1 cellular context compared by ENCODE assay signal in the genomic region with DNA sequence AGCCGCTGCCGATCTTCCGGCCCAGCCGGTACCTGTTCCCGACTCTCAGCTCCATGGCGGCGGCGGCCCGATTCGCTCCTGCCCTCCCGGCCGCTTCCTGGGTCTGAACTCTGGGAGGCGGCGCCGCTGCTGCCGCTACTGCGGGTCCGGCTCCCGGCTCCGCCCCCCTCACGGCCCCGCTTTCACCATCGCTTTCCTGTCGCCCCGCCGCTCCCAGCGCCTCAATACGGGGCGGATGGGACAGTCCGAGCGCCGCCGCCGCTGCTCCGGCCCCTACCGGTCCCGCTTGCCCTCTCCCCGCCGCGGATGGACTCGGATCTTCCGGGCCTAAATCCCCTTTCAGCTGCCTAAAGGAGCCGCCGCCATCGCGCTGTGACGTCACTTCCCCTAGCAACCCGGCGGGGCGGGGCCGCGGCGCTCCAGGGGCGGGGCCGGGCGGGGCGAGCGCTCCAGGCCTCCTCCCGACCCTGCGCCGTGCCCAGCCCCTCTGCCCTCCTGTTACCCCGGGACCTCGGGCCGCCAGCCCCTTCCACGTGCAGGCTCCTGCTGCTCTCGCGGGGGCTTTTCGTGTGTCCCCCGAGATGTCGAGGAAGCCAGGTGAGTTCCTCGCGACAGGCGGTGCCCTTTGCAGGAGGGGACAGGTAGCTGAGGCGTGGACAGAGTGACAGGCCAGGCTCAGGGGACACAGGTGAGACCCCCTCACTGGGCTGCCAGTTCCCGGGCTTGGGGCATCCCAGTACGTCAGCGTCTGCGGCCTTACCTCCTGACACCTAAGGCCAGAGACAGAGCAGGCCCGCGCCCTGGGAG.
TF ChIP-seq lines count a peak whose summit lies in the region.

A gene (minus strand): TSS at position 374 of the 807 bp plus-strand sequence. CDS start 319 bp downstream, at position 55.

TF ChIP-seq in GM12878, 131 proteins besides CTCF, POLR2A, EP300 and RAD21 (continued from another document and continues in another):
- peak; percentile 90 for TF ChIP-seq CREB1 (IDR thresholded peaks at IDR 0.05; ENCODE audit: low read depth)
- peak; percentile 92 for TF ChIP-seq POLR2AphosphoS2 (IDR thresholded peaks at IDR 0.05; ENCODE audit: low read depth, low read length)
- TF ChIP-seq SP1 (IDR thresholded peaks at IDR 0.05; ENCODE audit: low read depth, low read length): no peak
- TF ChIP-seq, protein P1, sequence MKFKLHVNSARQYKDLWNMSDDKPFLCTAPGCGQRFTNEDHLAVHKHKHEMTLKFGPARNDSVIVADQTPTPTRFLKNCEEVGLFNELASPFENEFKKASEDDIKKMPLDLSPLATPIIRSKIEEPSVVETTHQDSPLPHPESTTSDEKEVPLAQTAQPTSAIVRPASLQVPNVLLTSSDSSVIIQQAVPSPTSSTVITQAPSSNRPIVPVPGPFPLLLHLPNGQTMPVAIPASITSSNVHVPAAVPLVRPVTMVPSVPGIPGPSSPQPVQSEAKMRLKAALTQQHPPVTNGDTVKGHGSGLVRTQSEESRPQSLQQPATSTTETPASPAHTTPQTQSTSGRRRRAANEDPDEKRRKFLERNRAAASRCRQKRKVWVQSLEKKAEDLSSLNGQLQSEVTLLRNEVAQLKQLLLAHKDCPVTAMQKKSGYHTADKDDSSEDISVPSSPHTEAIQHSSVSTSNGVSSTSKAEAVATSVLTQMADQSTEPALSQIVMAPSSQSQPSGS (IDR thresholded peaks at IDR 0.05; ENCODE audit: low read length): no peak
- TF ChIP-seq FOXM1 (IDR thresholded peaks at IDR 0.05; ENCODE audit: low read depth, low read length): no peak
- no peak for TF ChIP-seq ZNF384 (IDR thresholded peaks at IDR 0.05; ENCODE audit: borderline replicate concordance, low read depth, low read length)
- no peak for TF ChIP-seq MTA3 (IDR thresholded peaks at IDR 0.05; ENCODE audit: borderline replicate concordance, low read length)
- TF ChIP-seq ZNF217 (IDR thresholded peaks at IDR 0.05): no peak
- peak; percentile 83; the same call in 1 of the 2 replicates for TF ChIP-seq MXI1 (IDR thresholded peaks at IDR 0.05; ENCODE audit: low read depth, low read length)
- peak; percentile 86 for TF ChIP-seq TAF1 (IDR thresholded peaks at IDR 0.05; ENCODE audit: borderline replicate concordance, low read depth, low read length)
- TF ChIP-seq NR2F1 (conservative IDR thresholded peaks at IDR 0.05): peak; percentile 77
- peak; percentile 80; the same call in 1 of the 2 replicates for TF ChIP-seq RB1 (IDR thresholded peaks at IDR 0.05; ENCODE audit: borderline replicate concordance)
- no peak for TF ChIP-seq NFXL1 (IDR thresholded peaks at IDR 0.05; ENCODE audit: borderline replicate concordance)
- no peak for TF ChIP-seq KLF5 (IDR thresholded peaks at IDR 0.05; ENCODE audit: partially characterized antibody)
- TF ChIP-seq RCOR1 (conservative IDR thresholded peaks at IDR 0.05; ENCODE audit: low read depth, low read length): no peak
- TF ChIP-seq POU2F2 (IDR thresholded peaks at IDR 0.05; ENCODE audit: borderline replicate concordance, low read depth, low read length): no peak
- no peak for TF ChIP-seq SREBF1 (IDR thresholded peaks at IDR 0.05; ENCODE audit: low read length)
- TF ChIP-seq ESRRA (IDR thresholded peaks at IDR 0.05; ENCODE audit: low read length): no peak
- peak; percentile 42 for TF ChIP-seq MEF2B (IDR thresholded peaks at IDR 0.05; ENCODE audit: partially characterized antibody, poor library complexity, severe bottlenecking)
- peak; percentile 46; the same call in 1 of the 2 replicates for TF ChIP-seq ZNF207 (IDR thresholded peaks at IDR 0.05; ENCODE audit: borderline replicate concordance)
- TF ChIP-seq, protein P2, sequence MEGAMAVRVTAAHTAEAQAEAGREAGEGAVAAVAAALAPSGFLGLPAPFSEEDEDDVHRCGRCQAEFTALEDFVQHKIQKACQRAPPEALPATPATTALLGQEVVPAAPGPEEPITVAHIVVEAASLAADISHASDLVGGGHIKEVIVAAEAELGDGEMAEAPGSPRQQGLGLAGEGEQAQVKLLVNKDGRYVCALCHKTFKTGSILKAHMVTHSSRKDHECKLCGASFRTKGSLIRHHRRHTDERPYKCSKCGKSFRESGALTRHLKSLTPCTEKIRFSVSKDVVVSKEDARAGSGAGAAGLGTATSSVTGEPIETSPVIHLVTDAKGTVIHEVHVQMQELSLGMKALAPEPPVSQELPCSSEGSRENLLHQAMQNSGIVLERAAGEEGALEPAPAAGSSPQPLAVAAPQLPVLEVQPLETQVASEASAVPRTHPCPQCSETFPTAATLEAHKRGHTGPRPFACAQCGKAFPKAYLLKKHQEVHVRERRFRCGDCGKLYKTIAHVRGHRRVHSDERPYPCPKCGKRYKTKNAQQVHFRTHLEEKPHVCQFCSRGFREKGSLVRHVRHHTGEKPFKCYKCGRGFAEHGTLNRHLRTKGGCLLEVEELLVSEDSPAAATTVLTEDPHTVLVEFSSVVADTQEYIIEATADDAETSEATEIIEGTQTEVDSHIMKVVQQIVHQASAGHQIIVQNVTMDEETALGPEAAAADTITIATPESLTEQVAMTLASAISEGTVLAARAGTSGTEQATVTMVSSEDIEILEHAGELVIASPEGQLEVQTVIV (IDR thresholded peaks at IDR 0.05; ENCODE audit: borderline replicate concordance, partially characterized antibody): peak; percentile 53
- peak; percentile 97 for TF ChIP-seq LARP7 (IDR thresholded peaks at IDR 0.05)
- no peak for TF ChIP-seq PML (IDR thresholded peaks at IDR 0.05; ENCODE audit: low read length)
- TF ChIP-seq, protein P3, sequence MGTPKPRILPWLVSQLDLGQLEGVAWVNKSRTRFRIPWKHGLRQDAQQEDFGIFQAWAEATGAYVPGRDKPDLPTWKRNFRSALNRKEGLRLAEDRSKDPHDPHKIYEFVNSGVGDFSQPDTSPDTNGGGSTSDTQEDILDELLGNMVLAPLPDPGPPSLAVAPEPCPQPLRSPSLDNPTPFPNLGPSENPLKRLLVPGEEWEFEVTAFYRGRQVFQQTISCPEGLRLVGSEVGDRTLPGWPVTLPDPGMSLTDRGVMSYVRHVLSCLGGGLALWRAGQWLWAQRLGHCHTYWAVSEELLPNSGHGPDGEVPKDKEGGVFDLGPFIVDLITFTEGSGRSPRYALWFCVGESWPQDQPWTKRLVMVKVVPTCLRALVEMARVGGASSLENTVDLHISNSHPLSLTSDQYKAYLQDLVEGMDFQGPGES (IDR thresholded peaks at IDR 0.05): no peak
- TF ChIP-seq ZNF24 (IDR thresholded peaks at IDR 0.05): peak; percentile 73
- TF ChIP-seq, protein P4, sequence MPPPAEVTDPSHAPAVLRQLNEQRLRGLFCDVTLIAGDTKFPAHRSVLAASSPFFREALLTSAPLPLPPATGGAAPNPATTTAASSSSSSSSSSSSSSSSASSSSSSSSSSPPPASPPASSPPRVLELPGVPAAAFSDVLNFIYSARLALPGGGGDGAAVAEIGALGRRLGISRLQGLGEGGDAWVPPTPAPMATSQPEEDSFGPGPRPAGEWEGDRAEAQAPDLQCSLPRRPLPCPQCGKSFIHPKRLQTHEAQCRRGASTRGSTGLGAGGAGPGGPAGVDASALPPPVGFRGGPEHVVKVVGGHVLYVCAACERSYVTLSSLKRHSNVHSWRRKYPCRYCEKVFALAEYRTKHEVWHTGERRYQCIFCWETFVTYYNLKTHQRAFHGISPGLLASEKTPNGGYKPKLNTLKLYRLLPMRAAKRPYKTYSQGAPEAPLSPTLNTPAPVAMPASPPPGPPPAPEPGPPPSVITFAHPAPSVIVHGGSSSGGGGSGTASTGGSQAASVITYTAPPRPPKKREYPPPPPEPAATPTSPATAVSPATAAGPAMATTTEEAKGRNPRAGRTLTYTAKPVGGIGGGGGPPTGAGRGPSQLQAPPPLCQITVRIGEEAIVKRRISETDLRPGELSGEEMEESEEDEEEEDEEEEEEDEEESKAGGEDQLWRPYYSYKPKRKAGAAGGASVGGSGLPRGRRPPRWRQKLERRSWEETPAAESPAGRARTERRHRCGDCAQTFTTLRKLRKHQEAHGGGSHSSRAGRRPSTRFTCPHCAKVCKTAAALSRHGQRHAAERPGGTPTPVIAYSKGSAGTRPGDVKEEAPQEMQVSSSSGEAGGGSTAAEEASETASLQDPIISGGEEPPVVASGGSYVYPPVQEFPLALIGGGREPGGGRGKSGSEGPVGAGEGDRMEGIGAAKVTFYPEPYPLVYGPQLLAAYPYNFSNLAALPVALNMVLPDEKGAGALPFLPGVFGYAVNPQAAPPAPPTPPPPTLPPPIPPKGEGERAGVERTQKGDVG (CRISPR knock-in tag; IDR thresholded peaks at IDR 0.05): no peak
- no peak for TF ChIP-seq SIX5 (IDR thresholded peaks at IDR 0.05; ENCODE audit: low read depth, low read length, severe bottlenecking)
- TF ChIP-seq RUNX3 (IDR thresholded peaks at IDR 0.05; ENCODE audit: low read length): no peak
- TF ChIP-seq SMAD5 (IDR thresholded peaks at IDR 0.05; ENCODE audit: low read depth): no peak
- TF ChIP-seq CBFB (IDR thresholded peaks at IDR 0.05; ENCODE audit: low read depth): no peak
- no peak for TF ChIP-seq SUPT20H (IDR thresholded peaks at IDR 0.05; ENCODE audit: borderline replicate concordance, control insufficient read depth, low read depth, low read length)
- TF ChIP-seq MTA2 (IDR thresholded peaks at IDR 0.05; ENCODE audit: low read depth): no peak
- TF ChIP-seq ZNF622 (IDR thresholded peaks at IDR 0.05): no peak
- peak; percentile 65 for TF ChIP-seq GABPA (IDR thresholded peaks at IDR 0.05; ENCODE audit: low read depth)
- TF ChIP-seq MYB (IDR thresholded peaks at IDR 0.05; ENCODE audit: borderline replicate concordance, low read depth, low read length): no peak
- TF ChIP-seq, protein P5, sequence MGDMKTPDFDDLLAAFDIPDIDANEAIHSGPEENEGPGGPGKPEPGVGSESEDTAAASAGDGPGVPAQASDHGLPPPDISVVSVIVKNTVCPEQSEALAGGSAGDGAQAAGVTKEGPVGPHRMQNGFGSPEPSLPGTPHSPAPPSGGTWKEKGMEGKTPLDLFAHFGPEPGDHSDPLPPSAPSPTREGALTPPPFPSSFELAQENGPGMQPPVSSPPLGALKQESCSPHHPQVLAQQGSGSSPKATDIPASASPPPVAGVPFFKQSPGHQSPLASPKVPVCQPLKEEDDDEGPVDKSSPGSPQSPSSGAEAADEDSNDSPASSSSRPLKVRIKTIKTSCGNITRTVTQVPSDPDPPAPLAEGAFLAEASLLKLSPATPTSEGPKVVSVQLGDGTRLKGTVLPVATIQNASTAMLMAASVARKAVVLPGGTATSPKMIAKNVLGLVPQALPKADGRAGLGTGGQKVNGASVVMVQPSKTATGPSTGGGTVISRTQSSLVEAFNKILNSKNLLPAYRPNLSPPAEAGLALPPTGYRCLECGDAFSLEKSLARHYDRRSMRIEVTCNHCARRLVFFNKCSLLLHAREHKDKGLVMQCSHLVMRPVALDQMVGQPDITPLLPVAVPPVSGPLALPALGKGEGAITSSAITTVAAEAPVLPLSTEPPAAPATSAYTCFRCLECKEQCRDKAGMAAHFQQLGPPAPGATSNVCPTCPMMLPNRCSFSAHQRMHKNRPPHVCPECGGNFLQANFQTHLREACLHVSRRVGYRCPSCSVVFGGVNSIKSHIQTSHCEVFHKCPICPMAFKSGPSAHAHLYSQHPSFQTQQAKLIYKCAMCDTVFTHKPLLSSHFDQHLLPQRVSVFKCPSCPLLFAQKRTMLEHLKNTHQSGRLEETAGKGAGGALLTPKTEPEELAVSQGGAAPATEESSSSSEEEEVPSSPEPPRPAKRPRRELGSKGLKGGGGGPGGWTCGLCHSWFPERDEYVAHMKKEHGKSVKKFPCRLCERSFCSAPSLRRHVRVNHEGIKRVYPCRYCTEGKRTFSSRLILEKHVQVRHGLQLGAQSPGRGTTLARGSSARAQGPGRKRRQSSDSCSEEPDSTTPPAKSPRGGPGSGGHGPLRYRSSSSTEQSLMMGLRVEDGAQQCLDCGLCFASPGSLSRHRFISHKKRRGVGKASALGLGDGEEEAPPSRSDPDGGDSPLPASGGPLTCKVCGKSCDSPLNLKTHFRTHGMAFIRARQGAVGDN (IDR thresholded peaks at IDR 0.05): peak; percentile 71
- TF ChIP-seq PAX8 (IDR thresholded peaks at IDR 0.05): no peak
- no peak for TF ChIP-seq SIN3A (IDR thresholded peaks at IDR 0.05; ENCODE audit: low read depth, low read length)
- TF ChIP-seq, protein P6, sequence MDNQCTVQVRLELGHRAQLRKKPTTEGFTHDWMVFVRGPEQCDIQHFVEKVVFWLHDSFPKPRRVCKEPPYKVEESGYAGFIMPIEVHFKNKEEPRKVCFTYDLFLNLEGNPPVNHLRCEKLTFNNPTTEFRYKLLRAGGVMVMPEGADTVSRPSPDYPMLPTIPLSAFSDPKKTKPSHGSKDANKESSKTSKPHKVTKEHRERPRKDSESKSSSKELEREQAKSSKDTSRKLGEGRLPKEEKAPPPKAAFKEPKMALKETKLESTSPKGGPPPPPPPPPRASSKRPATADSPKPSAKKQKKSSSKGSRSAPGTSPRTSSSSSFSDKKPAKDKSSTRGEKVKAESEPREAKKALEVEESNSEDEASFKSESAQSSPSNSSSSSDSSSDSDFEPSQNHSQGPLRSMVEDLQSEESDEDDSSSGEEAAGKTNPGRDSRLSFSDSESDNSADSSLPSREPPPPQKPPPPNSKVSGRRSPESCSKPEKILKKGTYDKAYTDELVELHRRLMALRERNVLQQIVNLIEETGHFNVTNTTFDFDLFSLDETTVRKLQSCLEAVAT (IDR thresholded peaks at IDR 0.05): peak; percentile 36; the same call in 1 of the 2 replicates
- TF ChIP-seq RBBP5 (conservative IDR thresholded peaks at IDR 0.05): no peak
- no peak for TF ChIP-seq IRF4 (IDR thresholded peaks at IDR 0.05; ENCODE audit: low read depth, low read length)
- TF ChIP-seq, protein P7, sequence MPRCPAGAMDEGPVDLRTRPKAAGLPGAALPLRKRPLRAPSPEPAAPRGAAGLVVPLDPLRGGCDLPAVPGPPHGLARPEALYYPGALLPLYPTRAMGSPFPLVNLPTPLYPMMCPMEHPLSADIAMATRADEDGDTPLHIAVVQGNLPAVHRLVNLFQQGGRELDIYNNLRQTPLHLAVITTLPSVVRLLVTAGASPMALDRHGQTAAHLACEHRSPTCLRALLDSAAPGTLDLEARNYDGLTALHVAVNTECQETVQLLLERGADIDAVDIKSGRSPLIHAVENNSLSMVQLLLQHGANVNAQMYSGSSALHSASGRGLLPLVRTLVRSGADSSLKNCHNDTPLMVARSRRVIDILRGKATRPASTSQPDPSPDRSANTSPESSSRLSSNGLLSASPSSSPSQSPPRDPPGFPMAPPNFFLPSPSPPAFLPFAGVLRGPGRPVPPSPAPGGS (IDR thresholded peaks at IDR 0.05; ENCODE audit: borderline replicate concordance, insufficient read depth, low read depth, low read length, poor library complexity, severe bottlenecking): no peak
- peak; percentile 92 for TF ChIP-seq ATF7 (IDR thresholded peaks at IDR 0.05; ENCODE audit: low read depth)
- TF ChIP-seq RFX5 (IDR thresholded peaks at IDR 0.05; ENCODE audit: low read depth, low read length): peak; percentile 89
- no peak for TF ChIP-seq HDGF (IDR thresholded peaks at IDR 0.05)
